ENCODE assay signal across 8 cellular contexts in the genomic region with DNA sequence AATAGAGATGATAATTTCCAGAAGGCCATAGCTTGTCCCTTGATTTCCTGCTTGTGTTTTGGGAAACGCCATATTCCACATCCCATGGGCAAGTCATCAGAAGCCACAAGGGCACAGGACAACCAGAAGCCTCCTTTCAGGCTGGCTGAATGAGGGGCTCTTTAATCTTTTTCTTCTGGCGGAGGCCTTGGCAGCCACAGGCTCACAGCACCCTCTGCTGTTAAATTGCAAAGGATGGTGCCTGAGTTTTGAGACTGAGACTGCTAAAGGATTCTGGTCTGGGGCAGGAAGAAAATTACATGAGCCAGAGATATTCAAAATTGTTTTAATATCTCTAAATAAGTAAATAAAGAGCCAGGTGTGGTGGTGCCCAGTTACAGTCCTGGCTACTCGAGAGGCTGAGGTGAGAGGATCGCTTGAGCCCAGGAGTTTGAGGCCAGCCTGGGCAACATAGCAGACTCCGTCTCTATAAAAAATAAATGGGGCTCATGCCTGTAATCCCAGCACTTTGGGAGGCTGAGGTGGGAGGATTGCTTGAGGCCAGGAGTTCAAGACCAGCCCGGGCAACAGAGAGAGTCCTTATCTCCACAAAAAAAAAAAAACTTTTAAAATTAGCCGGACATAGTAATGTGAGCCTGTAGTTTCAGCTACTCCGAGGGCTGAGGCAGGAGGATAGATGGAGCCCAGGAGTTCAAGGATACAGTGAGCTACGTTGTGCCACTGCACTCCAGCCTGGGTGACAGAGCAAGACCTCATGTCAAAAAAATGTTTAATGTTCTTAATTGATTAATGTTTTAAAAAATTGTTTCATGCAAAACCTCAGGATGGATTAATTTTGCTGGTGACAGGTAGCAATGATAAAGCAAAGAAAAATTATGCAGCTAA.
DNase-seq lines count a peak whose midpoint lies in the region; ATAC-seq and TF ChIP-seq lines count a peak whose summit lies in the region.

No MANE protein-coding gene starts in this region.

- H3K79me2 ChIP-seq in OCI-LY1 (ENCODE audit: insufficient read depth, low read length): no peaks in the 10 kb centered on the region

- H3K4me2 ChIP-seq in OCI-LY1 (ENCODE audit: low read length): no peak overlapping the region

- peak; percentile 79 for TF ChIP-seq CTCF in OCI-LY1 (IDR thresholded peaks at IDR 0.05; ENCODE audit: low read length)

- H4K20me1 ChIP-seq in OCI-LY1 (ENCODE audit: insufficient read depth, low read length): no peaks in the 10 kb centered on the region

- H3K4me3 ChIP-seq in OCI-LY1 (ENCODE audit: low read depth, low read length, poor library complexity, severe bottlenecking): no peak overlapping the region

- H3K9me2 ChIP-seq in OCI-LY1 (ENCODE audit: low read depth, low read length): no peaks in the 10 kb centered on the region

- no peaks in the 10 kb centered on the region for H3K36me3 ChIP-seq in OCI-LY1 (ENCODE audit: insufficient read depth, low read length)

- no peak overlapping the region for H2AFZ ChIP-seq in OCI-LY1 (ENCODE audit: low read length)

- H3K27ac ChIP-seq in OCI-LY1 (ENCODE audit: low read depth, low read length, poor library complexity, severe bottlenecking): no peak overlapping the region

- no peak overlapping the region for H3K9ac ChIP-seq in OCI-LY1 (ENCODE audit: low read length)

- DNase-seq in DMS114 treated with DMSO at 0.1 percent for 48 hours (lab: John Stamatoyannopoulos, UW; ENCODE audit: unreplicated experiment) (peak; percentile 61), HPDE6-E6E7 (ENCODE audit: extremely low spot score) (peak; percentile 63), anterior cingulate cortex (lab: John Stamatoyannopoulos, UW) (peak in 31 of 58 donors; percentile 0 to 59 (median 12)), hypothalamus (lab: John Stamatoyannopoulos, UW) (peak in 29 of 51 donors; percentile 1 to 56 (median 15))
- peak; percentile 18 for DNase-seq in stimulated activated CD4-positive, alpha-beta T cell treated with anti-CD3 and anti-CD28 coated beads, Interleukin-1b, Interleukin-23, amount 100 ng/mL, for 48 hours
- no peak for DNase-seq in effector CD8-positive, alpha-beta T cell (lab: John Stamatoyannopoulos, UW)

- no peaks in the 10 kb centered on the region for H3K4me1 ChIP-seq in OCI-LY1 (ENCODE audit: insufficient read depth, low read length, severe bottlenecking)

- no peaks in the 10 kb centered on the region for H3F3A ChIP-seq in OCI-LY1 (ENCODE audit: insufficient read depth, low read length)

- ATAC-seq in GM19023 (IDR thresholded peaks at IDR 0.05; ENCODE audit: unreplicated experiment): no peak

- H3K27me3 ChIP-seq in OCI-LY1 (ENCODE audit: insufficient read depth, low read length): no peaks in the 10 kb centered on the region

- H3K9me3 ChIP-seq in OCI-LY1 (ENCODE audit: low read length): no peaks in the 10 kb centered on the region
